ENCODE assay signal across 8 cellular contexts in genomic region chr3:75362086-75362784, GRCh38.
DNase-seq lines count a peak whose midpoint lies in the region; ATAC-seq and TF ChIP-seq lines count a peak whose summit lies in the region.
"Not testable (repeated sequence)": the region's sequence is repeated elsewhere in the genome, so short reads cannot be mapped to it uniquely, and the experiment has no call there.

No MANE protein-coding gene starts in this region.

- H3K4me2 ChIP-seq in mammary epithelial cell (ENCODE audit: insufficient read depth, low read depth, low read length) = not testable (repeated sequence)

- not testable (repeated sequence) for H3K9me3 Mint-ChIP-seq in type B pancreatic cell

- BruUV-seq in mammary epithelial cell (replicated peaks; lab: Mats Ljungman, UMichigan) = not testable (repeated sequence)

- H3K27me3 Mint-ChIP-seq in type B pancreatic cell = not testable (repeated sequence)

- DNase-seq in GM06990 (ENCODE audit: extremely low read depth, insufficient read length); type B pancreatic cell (ENCODE audit: extremely low spot score, unreplicated experiment): not testable (repeated sequence)
- DNase-seq in NCI-H1105 treated with DMSO at 0.1 percent for 48 hours (lab: John Stamatoyannopoulos, UW) (peak; percentile 0), SIG-M5 treated with dmso at 0.1 percent for 504 hours (lab: John Stamatoyannopoulos, UW; ENCODE audit: unreplicated experiment) (peak; percentile 4), mammary epithelial cell (peak; percentile 74), lower lobe of right lung (peak; percentile 61)
- peak; percentile 66 for DNase-seq in activated CD8-positive, alpha-beta memory T cell treated with anti-CD3 and anti-CD28 coated beads, Interleukin-2, amount 50 U/mL, for 48 hours
- peak; percentile 35 to 38 for DNase-seq in stimulated activated CD4-positive, alpha-beta T cell treated with anti-CD3 and anti-CD28 coated beads, Interleukin-2, amount 100 ng/mL, for 48 hours

- peak; percentile 30 for TF ChIP-seq CTCF in GM06990 (IDR thresholded peaks at IDR 0.05; ENCODE audit: insufficient read depth, low read length, poor library complexity, severe bottlenecking)
- peak in 1 of 2 donors; percentile 35 for TF ChIP-seq CTCF in mammary epithelial cell (conservative IDR thresholded peaks at IDR 0.05 in 1 of 2, IDR thresholded peaks at IDR 0.05 in 1 of 2; ENCODE audit: extremely low read depth in 1 of 2, insufficient read depth in 1 of 2, low read depth in 1 of 2, low read length in 2 of 2)
- TF ChIP-seq CTCF in lower lobe of right lung (IDR thresholded peaks at IDR 0.05); type B pancreatic cell (conservative IDR thresholded peaks at IDR 0.05): not testable (repeated sequence)

- 18% methylated on average over 12 of the region's 16 CpGs for WGBS in mammary epithelial cell (ENCODE audit: low coverage, missing lambda C conversion rate)

- CTCF ChIA-PET in mammary epithelial cell (lab: Charles Lee; ENCODE audit: low non-redundant PET) = not testable (repeated sequence)

- intact Hi-C loops in mammary epithelial cell (cut with micrococcal nuclease); lower lobe of right lung (cut with DNase I): not testable (repeated sequence)

- H3K4me1 ChIP-seq in mammary epithelial cell (ENCODE audit: insufficient read depth, low read length); lower lobe of right lung: not testable (repeated sequence)

- not testable (repeated sequence) for H3K27me3 ChIP-seq in GM06990 (replicated peaks; ENCODE audit: control insufficient read depth, insufficient read depth, low read length); mammary epithelial cell (ENCODE audit: insufficient read depth, low read length); lower lobe of right lung (ENCODE audit: low read depth)

- not testable (repeated sequence) for H3K36me3 Mint-ChIP-seq in type B pancreatic cell

- not testable (repeated sequence) for ATAC-seq in lower lobe of right lung

- H3K79me2 ChIP-seq in mammary epithelial cell (ENCODE audit: insufficient read depth, low read length) = not testable (repeated sequence)

- H3K27ac Mint-ChIP-seq in type B pancreatic cell = peak overlapping the region; percentile 29

- H3K9ac ChIP-seq in mammary epithelial cell (ENCODE audit: insufficient read depth, low read length) = not testable (repeated sequence)

- not testable (repeated sequence) for H3K9me3 ChIP-seq in mammary epithelial cell (replicated peaks; ENCODE audit: insufficient read depth, low read length); lower lobe of right lung

- not testable (repeated sequence) for H4K20me1 ChIP-seq in mammary epithelial cell (ENCODE audit: insufficient read depth, low read length)

- H3K4me1 Mint-ChIP-seq in type B pancreatic cell (ENCODE audit: unreplicated experiment) = not testable (repeated sequence)

- not testable (repeated sequence) for H3K4me3 Mint-ChIP-seq in type B pancreatic cell

- in situ Hi-C loops in mammary epithelial cell (cut with MboI; ENCODE audit: low sequenced_read_pairs in 2 of 2) = not testable (repeated sequence)

- not testable (repeated sequence) for H3K27ac ChIP-seq in mammary epithelial cell (ENCODE audit: insufficient read depth, low read depth, low read length); lower lobe of right lung

- H3K36me3 ChIP-seq in GM06990 (ENCODE audit: control insufficient read depth, insufficient read depth, low read length); mammary epithelial cell (ENCODE audit: insufficient read depth, low read length); lower lobe of right lung: not testable (repeated sequence)

- dilution Hi-C loops in mammary epithelial cell (cut with HindIII; ENCODE audit: low sequenced_read_pairs) = not testable (repeated sequence)

- not testable (repeated sequence) for H3K4me3 ChIP-seq in GM06990 (replicated peaks; ENCODE audit: low read depth, low read length); mammary epithelial cell (replicated peaks in 1 of 3; ENCODE audit: insufficient read depth in 1 of 3, low read depth in 2 of 3, low read length in 3 of 3); lower lobe of right lung

- H2AFZ ChIP-seq in mammary epithelial cell (ENCODE audit: low read depth, low read length) = peak overlapping the region; percentile 20
